Comparison of ENCODE assay signal across 9 cellular contexts in the genomic region with DNA sequence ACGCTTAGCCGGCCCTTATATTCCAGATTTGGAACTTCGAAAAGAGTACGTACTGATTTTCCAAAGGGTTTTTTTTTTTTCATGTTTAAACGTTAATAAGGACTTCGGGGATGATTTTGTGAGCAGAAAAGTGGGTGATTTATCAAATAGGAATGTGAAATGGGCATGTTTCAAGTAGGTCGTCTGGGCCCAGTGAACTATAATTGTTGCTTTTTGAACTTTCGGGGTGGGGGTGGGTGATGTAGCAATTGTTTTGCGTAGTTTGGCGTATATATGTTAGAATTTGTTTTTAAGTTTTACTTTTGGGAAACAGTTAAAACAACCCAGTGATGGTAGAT. TPM values are rescaled to one million over a fixed set of nuclear protein-coding genes. Genes with fewer than 3 reads are reported as not detected.
DNase-seq lines count a peak whose midpoint lies in the region; ATAC-seq, FAIRE-seq and TF ChIP-seq lines count a peak whose summit lies in the region.
"Had no signal": no experiment of that assay in that cellular context is flagged by ENCODE, and none has a peak within 500 bp of the region (broad histone marks: within the 10 kb centered on the region; RNA-seq: fewer than 3 reads in every experiment).

No MANE protein-coding gene starts in this region.

- H3K9ac ChIP-seq in SK-N-SH: peak overlapping the region; percentile 99

- H3K27me3 ChIP-seq in SK-N-SH (ENCODE audit: insufficient read depth) (no peaks in the 10 kb centered on the region), suprapubic skin (no peaks in the 10 kb centered on the region)

- DNase-seq in SK-N-SH (no peak), iris pigment epithelial cell (ENCODE audit: low read depth) (peak; percentile 67), suprapubic skin (ENCODE audit: low spot score in 2 of 2) (no peak), UCSD-AML1 (lab: John Stamatoyannopoulos, UW; ENCODE audit: unreplicated experiment) (no peak), HTR-8/SVneo (ENCODE audit: insufficient read length, low spot score) (no peak)
- no peak for DNase-seq in activated naive CD8-positive, alpha-beta T cell treated with anti-CD3 and anti-CD28 coated beads, Interleukin-2, amount 10 ng/mL, durations not matched to agents 7 days and 5 days

- no peak overlapping the region for H2AFZ ChIP-seq in SK-N-SH (ENCODE audit: low read depth)

- POLR2A ChIA-PET in SK-N-SH (lab: Yijun Ruan, JAX): interaction anchor here (0.8 to 1.1 kb wide), 3 partner anchors 13 to 102 kb away, joined by 3 to 5 read pairs (median 3); no protein-coding TSS in a partner anchor
- POLR2A ChIA-PET in activated naive CD8-positive, alpha-beta T cell treated with anti-CD3 and anti-CD28 coated beads, Interleukin-2, amount 10 ng/mL, durations not matched to agents 7 days and 5 days (lab: Charles Lee): interaction anchor here (0.6 to 4.6 kb wide), 11 partner anchors 14 to 568 kb away, joined by 3 to 60 read pairs (median 5); partner anchors contain the start of gene RUFY2

- CTCF ChIA-PET in SK-N-SH (lab: Yijun Ruan, JAX): interaction anchor here (0.7 to 3.2 kb wide), 10 partner anchors 8 to 616 kb away, joined by 3 to 26 read pairs (median 4); partner anchors contain the start of gene SIRT1

- H3K9me2 ChIP-seq in SK-N-SH: no peaks in the 10 kb centered on the region

- no peak for TF ChIP-seq CTCF in SK-N-SH (IDR thresholded peaks at IDR 0.05)
- TF ChIP-seq CTCF in suprapubic skin (IDR thresholded peaks at IDR 0.05): no peak

- H3K27ac ChIP-seq in SK-N-SH (ENCODE audit: low read depth in 2 of 2, low read length in 1 of 2) (peak overlapping the region; percentile 95 to 98), suprapubic skin (peak overlapping the region; percentile 98)

- H3K9me3 Mint-ChIP-seq in activated naive CD8-positive, alpha-beta T cell treated with anti-CD3 and anti-CD28 coated beads, Interleukin-2, amount 10 ng/mL, durations not matched to agents 7 days and 5 days: no peaks in the 10 kb centered on the region

- H3K4me3 ChIP-seq in SK-N-SH (ENCODE audit: low read depth in 2 of 2, low read length in 1 of 2) (peak overlapping the region; percentile 85 to 91), suprapubic skin (peak overlapping the region; percentile 84)

- peak overlapping the region; percentile 99 for H3K4me3 Mint-ChIP-seq in activated naive CD8-positive, alpha-beta T cell treated with anti-CD3 and anti-CD28 coated beads, Interleukin-2, amount 10 ng/mL, durations not matched to agents 7 days and 5 days

- peaks cover 66% of the 10 kb centered on the region for H3K79me2 ChIP-seq in SK-N-SH (ENCODE audit: insufficient read depth)

- no peak for FAIRE-seq in HTR-8/SVneo (lab: Jason Lieb, UNC)
- FAIRE-seq: A204.1 had no signal

- peaks cover 53% of the 10 kb centered on the region for H4K20me1 ChIP-seq in SK-N-SH (ENCODE audit: insufficient read depth)

- ATAC-seq in SK-N-SH treated with all-trans-retinoic acid at 6 μM for 48 hours: no peak
- ATAC-seq in activated naive CD8-positive, alpha-beta T cell treated with anti-CD3 and anti-CD28 coated beads, Interleukin-2, amount 10 ng/mL, durations not matched to agents 7 days and 5 days (ENCODE audit: low read depth): no peak
- ATAC-seq in GM19467 (IDR thresholded peaks at IDR 0.05; ENCODE audit: unreplicated experiment): no peak

- H3K36me3 ChIP-seq in SK-N-SH (replicated peaks in 1 of 2; ENCODE audit: control insufficient read depth in 1 of 2, insufficient read depth in 2 of 2, low read length in 1 of 2): peaks cover 23 to 25% of the 10 kb centered on the region in 2 experiments
- no peaks in the 10 kb centered on the region for H3K36me3 ChIP-seq in suprapubic skin

- H3K9me3 ChIP-seq in SK-N-SH (no peaks in the 10 kb centered on the region), suprapubic skin (no peaks in the 10 kb centered on the region)

- H3F3A ChIP-seq in SK-N-SH (replicated peaks; ENCODE audit: insufficient read depth): peaks cover 35% of the 10 kb centered on the region

- H3K36me3 Mint-ChIP-seq in activated naive CD8-positive, alpha-beta T cell treated with anti-CD3 and anti-CD28 coated beads, Interleukin-2, amount 10 ng/mL, durations not matched to agents 7 days and 5 days: peaks cover 32% of the 10 kb centered on the region

- H3K4me1 ChIP-seq in SK-N-SH (ENCODE audit: control insufficient read depth in 1 of 2, insufficient read depth in 2 of 2, low read depth in 1 of 2, low read length in 1 of 2) (peaks cover 27 to 36% of the 10 kb centered on the region in 2 experiments), suprapubic skin (peaks cover 69% of the 10 kb centered on the region)

- peaks cover 49% of the 10 kb centered on the region for H3K4me1 Mint-ChIP-seq in activated naive CD8-positive, alpha-beta T cell treated with anti-CD3 and anti-CD28 coated beads, Interleukin-2, amount 10 ng/mL, durations not matched to agents 7 days and 5 days

- TF ChIP-seq EP300 in SK-N-SH (IDR thresholded peaks at IDR 0.05; ENCODE audit: borderline replicate concordance in 1 of 2, low read depth in 1 of 2, low read length in 1 of 2): no peak
- TF ChIP-seq EP300 in suprapubic skin (IDR thresholded peaks at IDR 0.05): no peak

- peak overlapping the region; percentile 100 for H3K27ac Mint-ChIP-seq in activated naive CD8-positive, alpha-beta T cell treated with anti-CD3 and anti-CD28 coated beads, Interleukin-2, amount 10 ng/mL, durations not matched to agents 7 days and 5 days

- no peak for TF ChIP-seq POLR2A in suprapubic skin (IDR thresholded peaks at IDR 0.05)

- under 1% methylated on average over 10 of the region's 10 CpGs for WGBS in SK-N-SH (ENCODE audit: low lambda C conversion rate)
- under 1% methylated on average over 10 of the region's 10 CpGs for WGBS in suprapubic skin

- H3K4me2 ChIP-seq in SK-N-SH: peak overlapping the region; percentile 76

- H3K27me3 Mint-ChIP-seq in activated naive CD8-positive, alpha-beta T cell treated with anti-CD3 and anti-CD28 coated beads, Interleukin-2, amount 10 ng/mL, durations not matched to agents 7 days and 5 days: no peaks in the 10 kb centered on the region

- no peak for TF ChIP-seq RAD21 in SK-N-SH (IDR thresholded peaks at IDR 0.05; ENCODE audit: low read length)

TF ChIP-seq in SK-N-SH, 30 proteins besides CTCF, POLR2A, EP300 and RAD21:
- TF ChIP-seq USF1 (IDR thresholded peaks at IDR 0.05; ENCODE audit: borderline replicate concordance, low read depth): no peak

TF ChIP-seq in SK-N-SH treated with all-trans-retinoic acid at 6 μM for 48 hours, 23 proteins besides CTCF, POLR2A, EP300 and RAD21:
- TF ChIP-seq ZC3H10 (CRISPR knock-in tag; IDR thresholded peaks at IDR 0.05) (no peak), CSDC2 (CRISPR knock-in tag; IDR thresholded peaks at IDR 0.05) (no peak), TCF4 (CRISPR knock-in tag; IDR thresholded peaks at IDR 0.05; ENCODE audit: borderline replicate concordance) (no peak), OSR1 (CRISPR knock-in tag; IDR thresholded peaks at IDR 0.05) (no peak), ESRRG (CRISPR knock-in tag; IDR thresholded peaks at IDR 0.05) (no peak), ZFP30 (CRISPR knock-in tag; IDR thresholded peaks at IDR 0.05) (no peak), TOX (CRISPR knock-in tag; IDR thresholded peaks at IDR 0.05; ENCODE audit: borderline replicate concordance) (no peak)
- TF ChIP-seq, protein P1, sequence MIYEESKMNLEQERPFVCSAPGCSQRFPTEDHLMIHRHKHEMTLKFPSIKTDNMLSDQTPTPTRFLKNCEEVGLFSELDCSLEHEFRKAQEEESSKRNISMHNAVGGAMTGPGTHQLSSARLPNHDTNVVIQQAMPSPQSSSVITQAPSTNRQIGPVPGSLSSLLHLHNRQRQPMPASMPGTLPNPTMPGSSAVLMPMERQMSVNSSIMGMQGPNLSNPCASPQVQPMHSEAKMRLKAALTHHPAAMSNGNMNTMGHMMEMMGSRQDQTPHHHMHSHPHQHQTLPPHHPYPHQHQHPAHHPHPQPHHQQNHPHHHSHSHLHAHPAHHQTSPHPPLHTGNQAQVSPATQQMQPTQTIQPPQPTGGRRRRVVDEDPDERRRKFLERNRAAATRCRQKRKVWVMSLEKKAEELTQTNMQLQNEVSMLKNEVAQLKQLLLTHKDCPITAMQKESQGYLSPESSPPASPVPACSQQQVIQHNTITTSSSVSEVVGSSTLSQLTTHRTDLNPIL (CRISPR knock-in tag; IDR thresholded peaks at IDR 0.05; ENCODE audit: low read depth): no peak
- TF ChIP-seq, protein P2, sequence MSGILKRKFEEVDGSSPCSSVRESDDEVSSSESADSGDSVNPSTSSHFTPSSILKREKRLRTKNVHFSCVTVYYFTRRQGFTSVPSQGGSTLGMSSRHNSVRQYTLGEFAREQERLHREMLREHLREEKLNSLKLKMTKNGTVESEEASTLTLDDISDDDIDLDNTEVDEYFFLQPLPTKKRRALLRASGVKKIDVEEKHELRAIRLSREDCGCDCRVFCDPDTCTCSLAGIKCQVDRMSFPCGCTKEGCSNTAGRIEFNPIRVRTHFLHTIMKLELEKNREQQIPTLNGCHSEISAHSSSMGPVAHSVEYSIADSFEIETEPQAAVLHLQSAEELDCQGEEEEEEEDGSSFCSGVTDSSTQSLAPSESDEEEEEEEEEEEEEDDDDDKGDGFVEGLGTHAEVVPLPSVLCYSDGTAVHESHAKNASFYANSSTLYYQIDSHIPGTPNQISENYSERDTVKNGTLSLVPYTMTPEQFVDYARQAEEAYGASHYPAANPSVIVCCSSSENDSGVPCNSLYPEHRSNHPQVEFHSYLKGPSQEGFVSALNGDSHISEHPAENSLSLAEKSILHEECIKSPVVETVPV (CRISPR knock-in tag; IDR thresholded peaks at IDR 0.05): no peak

RNA-seq across cellular contexts. Expression of gene PBLD, which starts 0.3 kb away (rescaled TPM):
- 0.94 and 1.4 TPM in 2 replicates for polyA plus RNA-seq in SK-N-SH (2012; rRNA removed)
- polyA plus RNA-seq in SK-N-SH (2012; cell fraction: cytosol; rRNA removed): 1.6 and 2.3 TPM in 2 replicates
- 3.3 and 5.2 TPM in 2 replicates for polyA plus RNA-seq in SK-N-SH (2012; cell fraction: nucleus; rRNA removed)
- total RNA-seq in activated naive CD8-positive, alpha-beta T cell treated with anti-CD3 and anti-CD28 coated beads, Interleukin-2, amount 10 ng/mL, durations not matched to agents 7 days and 5 days: 1 to 10 TPM; 1.6 to 1.9 TPM
- total RNA-seq in suprapubic skin: 1 to 10 TPM; 1.4 to 4.0 (median 2.8) TPM

RNA-seq across cellular contexts. Expression of gene HNRNPH3, which starts 1.2 kb away (rescaled TPM):
- polyA plus RNA-seq in SK-N-SH (2012; rRNA removed): 58.4 and 73.0 TPM in 2 replicates
- polyA plus RNA-seq in SK-N-SH (2012; cell fraction: cytosol; rRNA removed): 98.3 and 151 TPM in 2 replicates
- polyA plus RNA-seq in SK-N-SH (2012; cell fraction: nucleus; rRNA removed): 23.9 and 53.9 TPM in 2 replicates
- 100 to 1,000 TPM; 132 to 138 TPM for total RNA-seq in activated naive CD8-positive, alpha-beta T cell treated with anti-CD3 and anti-CD28 coated beads, Interleukin-2, amount 10 ng/mL, durations not matched to agents 7 days and 5 days
- 10 to 100 TPM; 29.0 to 58.5 (median 43.9) TPM for total RNA-seq in suprapubic skin
